In the genomic region with DNA sequence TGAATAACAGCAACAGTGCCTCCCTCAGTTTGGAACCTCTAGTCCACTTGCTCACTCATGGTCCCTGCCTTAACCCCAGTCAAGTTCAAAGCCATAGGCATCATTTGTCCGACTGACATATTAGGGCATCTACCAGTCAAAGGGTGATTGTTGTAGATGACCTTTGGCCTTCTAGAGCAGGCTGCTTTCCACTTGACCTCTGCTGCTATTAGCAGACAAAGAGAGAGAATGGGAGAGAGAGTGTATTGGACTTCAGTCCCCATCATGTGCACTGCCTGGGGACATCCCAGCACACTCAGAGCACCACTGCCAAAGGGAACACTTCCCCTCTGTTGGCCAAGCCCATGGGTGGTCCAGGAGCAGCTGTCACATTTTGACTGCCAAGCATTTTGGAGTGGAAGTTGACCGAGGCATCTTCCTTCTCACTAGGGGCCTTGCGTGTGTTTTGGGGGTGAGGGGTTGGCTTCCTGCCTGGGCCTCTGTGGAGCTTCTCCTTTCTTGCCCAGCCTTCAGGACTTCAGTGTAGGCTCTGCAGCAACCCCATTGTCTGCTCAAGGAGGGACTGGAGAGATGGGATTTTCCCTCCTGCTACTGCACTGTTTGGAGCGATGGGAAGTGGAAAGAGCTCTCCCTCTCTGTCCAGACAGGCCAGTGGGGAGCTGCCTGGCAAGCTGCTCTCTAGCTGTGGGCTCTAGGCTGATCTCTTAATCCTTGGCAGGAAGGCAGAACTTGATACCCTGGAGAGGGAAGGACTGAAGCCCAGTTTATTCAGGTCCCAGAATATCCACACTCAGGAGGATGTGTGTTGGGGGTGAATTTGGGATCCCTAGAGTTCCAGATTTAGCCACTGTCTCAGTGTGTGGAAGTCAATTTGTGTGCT, we compare ENCODE assay signal across 11 cellular contexts. TPM values are rescaled to one million over a fixed set of nuclear protein-coding genes. Genes with fewer than 3 reads are reported as not detected.
A peak's percentile ranks its signal among the peaks of the same experiment; 100 is the strongest.
DNase-seq lines count a peak whose midpoint lies in the region; ATAC-seq and TF ChIP-seq lines count a peak whose summit lies in the region.
"Had no signal": no experiment of that assay in that cellular context is flagged by ENCODE, and none has a peak within 500 bp of the region (broad histone marks: within the 10 kb centered on the region; RNA-seq: fewer than 3 reads in every experiment).

No MANE protein-coding gene starts in this region.

- H3K36me3 Mint-ChIP-seq in activated naive CD8-positive, alpha-beta T cell treated with anti-CD3 and anti-CD28 coated beads, Interleukin-2, amount 50 U/mL, for 24 hours (ENCODE audit: low read depth) = peaks cover 2% of the 10 kb centered on the region
- peaks cover 24% of the 10 kb centered on the region for H3K36me3 Mint-ChIP-seq in stimulated activated memory B cell treated with anti-CD40 and anti-IgM and Interleukin-4, amounts not matched to agents 10 μg/mL and 1 μg/mL and 100 μg/mL, for 72 hours
- no peaks in the 10 kb centered on the region for H3K36me3 Mint-ChIP-seq in activated T-helper 17 cell treated with anti-CD3 and anti-CD28 coated beads, Interleukin-2, amount 50 U/mL, for 72 hours (ENCODE audit: low read depth)

- peak overlapping the region; percentile 22 for H3K27ac Mint-ChIP-seq in activated naive CD8-positive, alpha-beta T cell treated with anti-CD3 and anti-CD28 coated beads, Interleukin-2, amount 50 U/mL, for 24 hours
- peak overlapping the region; percentile 85 for H3K27ac Mint-ChIP-seq in stimulated activated memory B cell treated with anti-CD40 and anti-IgM and Interleukin-4, amounts not matched to agents 10 μg/mL and 1 μg/mL and 100 μg/mL, for 72 hours
- no peak overlapping the region for H3K27ac Mint-ChIP-seq in activated T-helper 17 cell treated with anti-CD3 and anti-CD28 coated beads, Interleukin-2, amount 50 U/mL, for 72 hours

- no peak for TF ChIP-seq CTCF in HL-60 (IDR thresholded peaks at IDR 0.05; ENCODE audit: insufficient read depth, low read length)

- ATAC-seq in activated naive CD8-positive, alpha-beta T cell treated with anti-CD3 and anti-CD28 coated beads, Interleukin-2, amount 50 U/mL, for 24 hours = no peak
- ATAC-seq in stimulated activated memory B cell treated with anti-CD40 and anti-IgM and Interleukin-4, amounts not matched to agents 10 μg/mL and 1 μg/mL and 100 μg/mL, for 72 hours = peak; percentile 2
- ATAC-seq in HG03439 (IDR thresholded peaks at IDR 0.05; ENCODE audit: unreplicated experiment) = no peak
- no peak for ATAC-seq in activated T-helper 17 cell treated with anti-CD3 and anti-CD28 coated beads, Interleukin-2, amount 50 U/mL, for 72 hours (replicated peaks)

- H3K4me3 ChIP-seq in HL-60 (replicated peaks; ENCODE audit: insufficient read depth, low read length) (no peak overlapping the region), H7 (ENCODE audit: insufficient read depth, low read depth, low read length) (no peak overlapping the region)

- no peak overlapping the region for H3K4me3 Mint-ChIP-seq in activated naive CD8-positive, alpha-beta T cell treated with anti-CD3 and anti-CD28 coated beads, Interleukin-2, amount 50 U/mL, for 24 hours
- H3K4me3 Mint-ChIP-seq in stimulated activated memory B cell treated with anti-CD40 and anti-IgM and Interleukin-4, amounts not matched to agents 10 μg/mL and 1 μg/mL and 100 μg/mL, for 72 hours = peak overlapping the region; percentile 66
- no peak overlapping the region for H3K4me3 Mint-ChIP-seq in activated T-helper 17 cell treated with anti-CD3 and anti-CD28 coated beads, Interleukin-2, amount 50 U/mL, for 72 hours

- H3K27me3 ChIP-seq in HL-60 (ENCODE audit: insufficient read depth, poor library complexity, severe bottlenecking) (no peaks in the 10 kb centered on the region), layer of hippocampus (ENCODE audit: control insufficient read depth, insufficient read depth, low read length) (no peaks in the 10 kb centered on the region), H7 (ENCODE audit: control insufficient read depth, insufficient read depth, low read length) (no peaks in the 10 kb centered on the region)

- H3K27me3 Mint-ChIP-seq in activated naive CD8-positive, alpha-beta T cell treated with anti-CD3 and anti-CD28 coated beads, Interleukin-2, amount 50 U/mL, for 24 hours = no peaks in the 10 kb centered on the region
- H3K27me3 Mint-ChIP-seq in stimulated activated memory B cell treated with anti-CD40 and anti-IgM and Interleukin-4, amounts not matched to agents 10 μg/mL and 1 μg/mL and 100 μg/mL, for 72 hours = no peaks in the 10 kb centered on the region
- H3K27me3 Mint-ChIP-seq in activated T-helper 17 cell treated with anti-CD3 and anti-CD28 coated beads, Interleukin-2, amount 50 U/mL, for 72 hours = no peaks in the 10 kb centered on the region

- no peaks in the 10 kb centered on the region for H3K9me3 Mint-ChIP-seq in activated naive CD8-positive, alpha-beta T cell treated with anti-CD3 and anti-CD28 coated beads, Interleukin-2, amount 50 U/mL, for 24 hours
- no peaks in the 10 kb centered on the region for H3K9me3 Mint-ChIP-seq in stimulated activated memory B cell treated with anti-CD40 and anti-IgM and Interleukin-4, amounts not matched to agents 10 μg/mL and 1 μg/mL and 100 μg/mL, for 72 hours
- H3K9me3 Mint-ChIP-seq in activated T-helper 17 cell treated with anti-CD3 and anti-CD28 coated beads, Interleukin-2, amount 50 U/mL, for 72 hours = no peaks in the 10 kb centered on the region

- peaks cover 67% of the 10 kb centered on the region for H3K4me1 Mint-ChIP-seq in activated naive CD8-positive, alpha-beta T cell treated with anti-CD3 and anti-CD28 coated beads, Interleukin-2, amount 50 U/mL, for 24 hours
- peaks cover 82% of the 10 kb centered on the region for H3K4me1 Mint-ChIP-seq in stimulated activated memory B cell treated with anti-CD40 and anti-IgM and Interleukin-4, amounts not matched to agents 10 μg/mL and 1 μg/mL and 100 μg/mL, for 72 hours
- peaks cover 12% of the 10 kb centered on the region for H3K4me1 Mint-ChIP-seq in activated T-helper 17 cell treated with anti-CD3 and anti-CD28 coated beads, Interleukin-2, amount 50 U/mL, for 72 hours

- DNase-seq in HL-60 (ENCODE audit: low read depth in 1 of 2, low spot score in 1 of 2) (peak in 1 of 2 experiments; percentile 84), NCI-H1436 treated with DMSO at 0.1 percent for 48 hours (lab: John Stamatoyannopoulos, UW) (no peak), H7 (no peak)
- DNase-seq in activated naive CD8-positive, alpha-beta T cell treated with anti-CD3 and anti-CD28 coated beads, Interleukin-2, amount 50 U/mL, for 24 hours = no peak
- DNase-seq: activated T-cell treated with anti-CD3 and anti-CD28 coated beads, Interleukin-2, amount 50 U/mL, for 48 hours; NCI-H187; stimulated activated CD4-positive, alpha-beta T cell treated with anti-CD3 and anti-CD28 coated beads, Interleukin-4, amount 100 ng/mL, for 24 hours had no signal

- H3K27ac ChIP-seq in HL-60 (replicated peaks) (peak overlapping the region; percentile 65), layer of hippocampus (ENCODE audit: low read depth, low read length) (peak overlapping the region; percentile 35)

- H3K36me3 ChIP-seq in H7 (replicated peaks; ENCODE audit: control insufficient read depth, insufficient read depth, low read length) = peaks cover 1% of the 10 kb centered on the region; the same call in 1 of the 2 replicates

RNA-seq across cellular contexts. Expression of gene ATP6V1E2, which starts 5.1 kb away (rescaled TPM):
- 1 to 10 TPM; 2.2 to 5.2 TPM for total RNA-seq in activated T-helper 17 cell treated with anti-CD3 and anti-CD28 coated beads, Interleukin-2, amount 50 U/mL, for 72 hours
- 8.4 and 9.4 TPM in 2 replicates for total RNA-seq in H7 (2014; rRNA removed; shearing (Covaris generic))

RNA-seq across cellular contexts. Expression of gene RHOQ, which starts 5.2 kb away (rescaled TPM):
- 1 to 10 TPM; 5.2 to 8.4 TPM for total RNA-seq in activated T-helper 17 cell treated with anti-CD3 and anti-CD28 coated beads, Interleukin-2, amount 50 U/mL, for 72 hours
- 25.7 and 40.4 TPM in 2 replicates for total RNA-seq in H7 (2014; rRNA removed; shearing (Covaris generic))
